Comparison of ENCODE assay signal across 10 cellular contexts in genomic region chr1:117826551-117827078, GRCh38.
DNase-seq lines count a peak whose midpoint lies in the region; ATAC-seq and TF ChIP-seq lines count a peak whose summit lies in the region.
"Had no signal": no experiment of that assay in that cellular context is flagged by ENCODE, and none has a peak within 500 bp of the region (broad histone marks: within the 10 kb centered on the region; RNA-seq: fewer than 3 reads in every experiment).

No MANE protein-coding gene starts in this region.

- intact Hi-C loops in Right ventricle myocardium superior (cut with DNase I) = no loop called here

- POLR2A ChIA-PET in HEK293T (lab: Yijun Ruan, JAX) = no interaction called here

- CTCF ChIA-PET in HEK293T (lab: Yijun Ruan, JAX) = no interaction called here

- no peak for TF ChIP-seq POLR2A in GM18505 (IDR thresholded peaks at IDR 0.05; ENCODE audit: borderline replicate concordance, extremely low read depth, insufficient read depth, insufficient read length)

- ATAC-seq in Right ventricle myocardium superior (ENCODE audit: poor library complexity) = peak; percentile 73
- ATAC-seq in GM18511 (IDR thresholded peaks at IDR 0.05; ENCODE audit: unreplicated experiment) = no peak
- ATAC-seq in GM18505 (IDR thresholded peaks at IDR 0.05; ENCODE audit: unreplicated experiment) = no peak
- ATAC-seq in GM19395 (IDR thresholded peaks at IDR 0.05; ENCODE audit: unreplicated experiment) = no peak

- peak; percentile 97 for DNase-seq in HCEC 1CT
- peak; percentile 33 for DNase-seq in SW480 (ENCODE audit: low spot score)
- peak; percentile 78 for DNase-seq in Right ventricle myocardium superior
- DNase-seq in smooth muscle cell of the brain vasculature (ENCODE audit: low read depth, low spot score) = peak; percentile 52
- DNase-seq in HEK293T (ENCODE audit: extremely low spot score) = no peak
- DNase-seq: activated T-cell treated with anti-CD3 and anti-CD28 coated beads, Interleukin-2, amount 50 U/mL, for 1 hour; hippocampal formation had no signal

TF ChIP-seq in HEK293T, 16 proteins besides CTCF, POLR2A, EP300 and RAD21:
- TF ChIP-seq ARNT (IDR thresholded peaks at IDR 0.05) (no peak), L3MBTL2 (conservative IDR thresholded peaks at IDR 0.05) (no peak), NFRKB (IDR thresholded peaks at IDR 0.05) (no peak), HDGF (IDR thresholded peaks at IDR 0.05; ENCODE audit: borderline replicate concordance) (no peak), LEF1 (IDR thresholded peaks at IDR 0.05; ENCODE audit: borderline replicate concordance) (no peak), TARDBP (IDR thresholded peaks at IDR 0.05) (no peak), ELF4 (IDR thresholded peaks at IDR 0.05) (no peak), FOXM1 (IDR thresholded peaks at IDR 0.05; ENCODE audit: borderline replicate concordance) (no peak)
